ENCODE assay signal across 31 cellular contexts in genomic region chr10:86108696-86109095, GRCh38.
"Had no signal": no experiment of that assay in that cellular context is flagged by ENCODE, and none has a peak within 500 bp of the region (broad histone marks: within the 10 kb centered on the region; RNA-seq: fewer than 3 reads in every experiment).

No MANE protein-coding gene starts in this region.

- DNase-seq: activated B cell treated with CpG ODN at 0.5 μM for 24 hours; activated CD4-positive, alpha-beta memory T cell treated with anti-CD3 and anti-CD28 coated beads for 36 hours; activated CD4-positive, alpha-beta T cell treated with anti-CD3 and anti-CD28 coated beads for 4 hours; activated CD4-positive, alpha-beta T cell treated with anti-CD3 and anti-CD28 coated beads, Interleukin-2, amount 10 ng/mL, durations not matched to agents 24 days and 14 days; activated CD4-positive, alpha-beta T cell treated with anti-CD3 and anti-CD28 coated beads, Interleukin-2, amount 50 U/mL, for 1 hour; activated CD4-positive, alpha-beta T cell treated with anti-CD3 and anti-CD28 coated beads, Interleukin-2, amount 50 U/mL, for 4 hours; activated CD4-positive, CD25-positive, alpha-beta regulatory T cell treated with anti-CD3 and anti-CD28 coated beads, Interleukin-2, amount 50 U/mL, for 72 hours; activated CD8-positive, alpha-beta T cell treated with anti-CD3 and anti-CD28 coated beads for 36 hours; activated gamma-delta T cell treated with Interleukin-2 at 50 U/mL for 16 hours; activated naive CD4-positive, alpha-beta T cell; activated naive CD4-positive, alpha-beta T cell treated with anti-CD3 and anti-CD28 coated beads for 36 hours; activated naive CD4-positive, alpha-beta T cell treated with anti-CD3 and anti-CD28 coated beads, Interleukin-2, amount 50 U/mL, for 16 hours; activated naive CD8-positive, alpha-beta T cell treated with anti-CD3 and anti-CD28 coated beads for 36 hours; activated T-cell treated with anti-CD3 and anti-CD28 coated beads for 4 hours; activated T-cell treated with anti-CD3 and anti-CD28 coated beads, Interleukin-2, amount 50 U/mL, for 1 hour; activated T-cell treated with anti-CD3 and anti-CD28 coated beads, Interleukin-2, amount 50 U/mL, for 4 hours; activated T-cell treated with anti-CD3 and anti-CD28 coated beads, Interleukin-2, amount 50 U/mL, for 72 hours; adrenal gland; amniotic stem cell; body of pancreas; brain microvascular endothelial cell; caudate nucleus; cerebellar nuclear complex; T-cell; T-helper 17 cell had no signal

- H3K27me3 Mint-ChIP-seq: activated CD4-positive, alpha-beta memory T cell treated with anti-CD3 and anti-CD28 coated beads for 36 hours; activated CD4-positive, alpha-beta T cell treated with anti-CD3 and anti-CD28 coated beads, Interleukin-2, amount 10 ng/mL, durations not matched to agents 24 days and 14 days; activated CD8-positive, alpha-beta T cell treated with anti-CD3 and anti-CD28 coated beads for 36 hours; activated naive CD8-positive, alpha-beta T cell treated with anti-CD3 and anti-CD28 coated beads for 36 hours; central memory CD8-positive, alpha-beta T cell; T-cell; T-helper 17 cell had no signal

- H3K36me3 ChIP-seq: adrenal gland, brain microvascular endothelial cell, breast epithelium had no signal

- H3K4me3 ChIP-seq: adrenal gland, body of pancreas, breast epithelium had no signal

- H3K4me1 ChIP-seq: adrenal gland, body of pancreas, breast epithelium had no signal

- H3K4me1 Mint-ChIP-seq: activated B cell treated with CpG ODN at 0.5 μM for 24 hours; activated CD4-positive, alpha-beta T cell treated with anti-CD3 and anti-CD28 coated beads, Interleukin-2, amount 10 ng/mL, durations not matched to agents 24 days and 14 days; activated naive CD8-positive, alpha-beta T cell treated with anti-CD3 and anti-CD28 coated beads for 36 hours; activated T-helper 17 cell treated with anti-CD3 and anti-CD28 coated beads, Interleukin-2, amount 50 U/mL, for 72 hours; central memory CD8-positive, alpha-beta T cell; T-cell; T-helper 17 cell had no signal

- H3K36me3 Mint-ChIP-seq: activated CD4-positive, alpha-beta memory T cell treated with anti-CD3 and anti-CD28 coated beads for 36 hours; activated naive CD4-positive, alpha-beta T cell treated with anti-CD3 and anti-CD28 coated beads, Interleukin-2, amount 50 U/mL, for 72 hours; activated naive CD8-positive, alpha-beta T cell treated with anti-CD3 and anti-CD28 coated beads for 36 hours; T-cell had no signal

- ATAC-seq: activated CD8-positive, alpha-beta T cell treated with anti-CD3 and anti-CD28 coated beads for 36 hours; activated naive CD4-positive, alpha-beta T cell treated with anti-CD3 and anti-CD28 coated beads, Interleukin-2, amount 50 U/mL, for 72 hours; activated T-cell treated with anti-CD3 and anti-CD28 coated beads, Interleukin-2, amount 50 U/mL, for 4 hours; activated T-cell treated with anti-CD3 and anti-CD28 coated beads, Interleukin-2, amount 50 U/mL, for 72 hours; activated T-helper 17 cell treated with anti-CD3 and anti-CD28 coated beads, Interleukin-2, amount 50 U/mL, for 72 hours; body of pancreas; T-cell; T-helper 17 cell had no signal

- H3K27ac ChIP-seq: adrenal gland, body of pancreas, brain microvascular endothelial cell, breast epithelium, VCaP had no signal

- H3K27ac Mint-ChIP-seq: activated B cell treated with CpG ODN at 0.5 μM for 24 hours; activated CD4-positive, alpha-beta memory T cell treated with anti-CD3 and anti-CD28 coated beads for 36 hours; activated CD4-positive, alpha-beta T cell treated with anti-CD3 and anti-CD28 coated beads, Interleukin-2, amount 10 ng/mL, durations not matched to agents 24 days and 14 days; activated CD8-positive, alpha-beta T cell treated with anti-CD3 and anti-CD28 coated beads for 36 hours; activated naive CD4-positive, alpha-beta T cell treated with anti-CD3 and anti-CD28 coated beads for 36 hours; activated naive CD4-positive, alpha-beta T cell treated with anti-CD3 and anti-CD28 coated beads, Interleukin-2, amount 50 U/mL, for 72 hours; activated naive CD8-positive, alpha-beta T cell treated with anti-CD3 and anti-CD28 coated beads for 36 hours; activated T-cell treated with anti-CD3 and anti-CD28 coated beads, Interleukin-2, amount 50 U/mL, for 72 hours; activated T-helper 1 cell treated with anti-CD3 and anti-CD28 coated beads, Interleukin-12 subunit alpha, Interleukin-12 subunit beta, Interleukin-2, Interleukin-4 antibody, amounts not matched to agents 30 ng/mL and 10 ng/mL and 1 ng/mL, durations not matched to agents 14 hours and 24 hours and 36 hours; activated T-helper 17 cell treated with anti-CD3 and anti-CD28 coated beads, Interleukin-2, amount 50 U/mL, for 72 hours; T-cell; T-helper 17 cell had no signal

- H3K9me3 Mint-ChIP-seq: activated B cell treated with CpG ODN at 0.5 μM for 24 hours; activated CD4-positive, alpha-beta memory T cell treated with anti-CD3 and anti-CD28 coated beads for 36 hours; activated CD4-positive, alpha-beta T cell treated with anti-CD3 and anti-CD28 coated beads, Interleukin-2, amount 10 ng/mL, durations not matched to agents 24 days and 14 days; activated CD8-positive, alpha-beta T cell treated with anti-CD3 and anti-CD28 coated beads for 36 hours; activated naive CD4-positive, alpha-beta T cell treated with anti-CD3 and anti-CD28 coated beads for 36 hours; activated naive CD4-positive, alpha-beta T cell treated with anti-CD3 and anti-CD28 coated beads, Interleukin-2, amount 50 U/mL, for 72 hours; activated naive CD8-positive, alpha-beta T cell treated with anti-CD3 and anti-CD28 coated beads for 36 hours; activated T-cell treated with anti-CD3 and anti-CD28 coated beads, Interleukin-2, amount 50 U/mL, for 4 hours; activated T-cell treated with anti-CD3 and anti-CD28 coated beads, Interleukin-2, amount 50 U/mL, for 72 hours; activated T-helper 1 cell treated with anti-CD3 and anti-CD28 coated beads, Interleukin-12 subunit alpha, Interleukin-12 subunit beta, Interleukin-2, Interleukin-4 antibody, amounts not matched to agents 30 ng/mL and 10 ng/mL and 1 ng/mL, durations not matched to agents 14 hours and 24 hours and 36 hours; activated T-helper 17 cell treated with anti-CD3 and anti-CD28 coated beads, Interleukin-2, amount 50 U/mL, for 72 hours; central memory CD8-positive, alpha-beta T cell; T-cell had no signal

- H3K4me3 Mint-ChIP-seq: activated B cell treated with CpG ODN at 0.5 μM for 24 hours; activated CD4-positive, alpha-beta memory T cell treated with anti-CD3 and anti-CD28 coated beads for 36 hours; activated CD4-positive, alpha-beta T cell treated with anti-CD3 and anti-CD28 coated beads, Interleukin-2, amount 10 ng/mL, durations not matched to agents 24 days and 14 days; activated CD8-positive, alpha-beta T cell treated with anti-CD3 and anti-CD28 coated beads for 36 hours; activated naive CD4-positive, alpha-beta T cell treated with anti-CD3 and anti-CD28 coated beads for 36 hours; activated naive CD8-positive, alpha-beta T cell treated with anti-CD3 and anti-CD28 coated beads for 36 hours; activated T-cell treated with anti-CD3 and anti-CD28 coated beads, Interleukin-2, amount 50 U/mL, for 4 hours; activated T-cell treated with anti-CD3 and anti-CD28 coated beads, Interleukin-2, amount 50 U/mL, for 72 hours; activated T-helper 1 cell treated with anti-CD3 and anti-CD28 coated beads, Interleukin-12 subunit alpha, Interleukin-12 subunit beta, Interleukin-2, Interleukin-4 antibody, amounts not matched to agents 30 ng/mL and 10 ng/mL and 1 ng/mL, durations not matched to agents 14 hours and 24 hours and 36 hours; activated T-helper 17 cell treated with anti-CD3 and anti-CD28 coated beads, Interleukin-2, amount 50 U/mL, for 72 hours; central memory CD8-positive, alpha-beta T cell; T-cell; T-helper 17 cell had no signal

- H3K9me3 ChIP-seq: adrenal gland, body of pancreas, breast epithelium had no signal

- H3K27me3 ChIP-seq: adrenal gland, body of pancreas, brain microvascular endothelial cell, breast epithelium had no signal
